Comparison of ENCODE assay signal across 29 cellular contexts in genomic region chr6:113551168-113551567, GRCh38.
DNase-seq lines count a peak whose midpoint lies in the region; ATAC-seq and TF ChIP-seq lines count a peak whose summit lies in the region.
"Had no signal": no experiment of that assay in that cellular context is flagged by ENCODE, and none has a peak within 500 bp of the region (broad histone marks: within the 10 kb centered on the region; RNA-seq: fewer than 3 reads in every experiment).

No MANE protein-coding gene starts in this region.

- TF ChIP-seq CTCF in SK-N-SH (IDR thresholded peaks at IDR 0.05) (no peak), HEK293 (tag by site-specific recombination; IDR thresholded peaks at IDR 0.05) (no peak), body of pancreas (IDR thresholded peaks at IDR 0.05) (no peak)

- DNase-seq in SK-N-SH (no peak), body of pancreas (no peak)
- DNase-seq: 8988T; ACHN; AML-193; BE2C; C1 segment of cervical spinal cord; Caco-2; Calu3; CD4-positive, alpha-beta memory T cell; CD4-positive, alpha-beta T cell; CD4-positive, CD25-positive, alpha-beta regulatory T cell; CD8-positive, alpha-beta memory T cell; CD8-positive, alpha-beta T cell; COR-L47; DMS 273 treated with DMSO at 0.1 percent for 48 hours; DMS153; DMS53; DMS79; DMS79 treated with DMSO at 0.1 percent for 48 hours; DND-41; EL had no signal

- no peaks in the 10 kb centered on the region for H4K20me1 ChIP-seq in SK-N-SH (ENCODE audit: insufficient read depth)
- H4K20me1 ChIP-seq: BLaER1; BLaER1 treated with 17β-estradiol and CSF1 and Interleukin-3, amounts not matched to agents 10 nM and 100 nM had no signal

- no peak overlapping the region for H3K4me2 ChIP-seq in SK-N-SH
- H3K4me2 ChIP-seq: A549; BLaER1; BLaER1 treated with 17β-estradiol and CSF1 and Interleukin-3, amounts not matched to agents 10 nM and 100 nM had no signal

- intact Hi-C loops in body of pancreas (cut with DNase I), result no loop called here

- no peak overlapping the region for H3K9ac ChIP-seq in SK-N-SH
- H3K9ac ChIP-seq: BLaER1; BLaER1 treated with 17β-estradiol and CSF1 and Interleukin-3, amounts not matched to agents 10 nM and 100 nM had no signal

- H3K4me1 ChIP-seq in SK-N-SH (ENCODE audit: control insufficient read depth in 1 of 2, insufficient read depth in 2 of 2, low read depth in 1 of 2, low read length in 1 of 2) (no peaks in the 10 kb centered on the region), HEK293 (ENCODE audit: control insufficient read depth, insufficient read depth, low read length) (no peaks in the 10 kb centered on the region), body of pancreas (no peaks in the 10 kb centered on the region)
- H3K4me1 ChIP-seq: A549; BE2C; BLaER1; BLaER1 treated with 17β-estradiol and CSF1 and Interleukin-3, amounts not matched to agents 10 nM and 100 nM; Caco-2 had no signal

- no peak for TF ChIP-seq RAD21 in SK-N-SH (IDR thresholded peaks at IDR 0.05; ENCODE audit: low read length)

- no peaks in the 10 kb centered on the region for H3F3A ChIP-seq in SK-N-SH (replicated peaks; ENCODE audit: insufficient read depth)

- H3K27ac ChIP-seq in SK-N-SH (ENCODE audit: low read depth in 2 of 2, low read length in 1 of 2) (no peak overlapping the region), HEK293 (ENCODE audit: extremely low read depth, low read depth, low read length) (no peak overlapping the region), body of pancreas (no peak overlapping the region)
- H3K27ac ChIP-seq: 22Rv1; A549; BLaER1; BLaER1 treated with 17β-estradiol and CSF1 and Interleukin-3, amounts not matched to agents 10 nM and 100 nM; C4-2B had no signal

- H3K9me3 ChIP-seq in SK-N-SH (no peaks in the 10 kb centered on the region), HEK293 (ENCODE audit: control insufficient read depth, insufficient read depth, low read depth, low read length) (no peaks in the 10 kb centered on the region), body of pancreas (no peaks in the 10 kb centered on the region)
- H3K9me3 ChIP-seq: A549, BE2C, BLaER1, Caco-2 had no signal

- H3K4me3 ChIP-seq in SK-N-SH (ENCODE audit: low read depth in 2 of 2, low read length in 1 of 2) (no peak overlapping the region), HEK293 (ENCODE audit: low read depth, low read length) (no peak overlapping the region), body of pancreas (no peak overlapping the region)
- H3K4me3 ChIP-seq: A549; BLaER1; BLaER1 treated with 17β-estradiol and CSF1 and Interleukin-3, amounts not matched to agents 10 nM and 100 nM had no signal

- POLR2A ChIA-PET in SK-N-SH (lab: Yijun Ruan, JAX), result no interaction called here
- POLR2A ChIA-PET in HEK293 (lab: Yijun Ruan, JAX), result no interaction called here

- ATAC-seq in SK-N-SH treated with all-trans-retinoic acid at 6 μM for 48 hours (no peak), body of pancreas (no peak)
- ATAC-seq: A549; CD8-positive, alpha-beta T cell had no signal

- H2AFZ ChIP-seq in SK-N-SH (ENCODE audit: low read depth), result no peak overlapping the region

- no peaks in the 10 kb centered on the region for H3K79me2 ChIP-seq in SK-N-SH (ENCODE audit: insufficient read depth)

- WGBS in SK-N-SH (ENCODE audit: low lambda C conversion rate), result 94% methylated on average over 2 of the region's 2 CpGs
- WGBS in body of pancreas, 2 donors, result 95% methylated on average over 2 of the region's 2 CpGs

- H3K9me2 ChIP-seq in SK-N-SH, result no peaks in the 10 kb centered on the region

- no peak for TF ChIP-seq POLR2A in body of pancreas (IDR thresholded peaks at IDR 0.05)

- H3K27me3 ChIP-seq in SK-N-SH (ENCODE audit: insufficient read depth) (no peaks in the 10 kb centered on the region), body of pancreas (no peaks in the 10 kb centered on the region)
- H3K27me3 ChIP-seq: BE2C; BLaER1; BLaER1 treated with 17β-estradiol and CSF1 and Interleukin-3, amounts not matched to agents 10 nM and 100 nM had no signal

- no peak for TF ChIP-seq EP300 in SK-N-SH (IDR thresholded peaks at IDR 0.05; ENCODE audit: borderline replicate concordance in 1 of 2, low read depth in 1 of 2, low read length in 1 of 2)

- CTCF ChIA-PET in SK-N-SH (lab: Yijun Ruan, JAX) (no interaction called here), HEK293 (lab: Yijun Ruan, JAX) (no interaction called here)

- H3K36me3 ChIP-seq in SK-N-SH (replicated peaks in 1 of 2; ENCODE audit: control insufficient read depth in 1 of 2, insufficient read depth in 2 of 2, low read length in 1 of 2) (peaks cover 0 to 4% of the 10 kb centered on the region in 2 experiments), HEK293 (ENCODE audit: control insufficient read depth in 2 of 2, insufficient read depth in 1 of 2, low read length in 2 of 2) (no peaks in the 10 kb centered on the region), body of pancreas (replicated peaks in 1 of 2; ENCODE audit: insufficient read depth in 1 of 2, low read depth in 2 of 2) (no peaks in the 10 kb centered on the region)
- H3K36me3 ChIP-seq: BE2C; BLaER1; BLaER1 treated with 17β-estradiol and CSF1 and Interleukin-3, amounts not matched to agents 10 nM and 100 nM had no signal

TF ChIP-seq in SK-N-SH treated with all-trans-retinoic acid at 6 μM for 48 hours, 23 proteins besides CTCF, POLR2A, EP300 and RAD21:
- TF ChIP-seq ZNF8 (CRISPR knock-in tag; IDR thresholded peaks at IDR 0.05) (peak; percentile 76), ARNTL (CRISPR knock-in tag; IDR thresholded peaks at IDR 0.05; ENCODE audit: borderline replicate concordance, low read depth) (no peak)

TF ChIP-seq in SK-N-SH, 30 proteins besides CTCF, POLR2A, EP300 and RAD21 (continues in another document):
- no peak for TF ChIP-seq TAF1 (IDR thresholded peaks at IDR 0.05; ENCODE audit: borderline replicate concordance, low read depth, low read length)
- no peak for TF ChIP-seq FOXM1 (IDR thresholded peaks at IDR 0.05; ENCODE audit: low read depth)
- TF ChIP-seq GABPA (IDR thresholded peaks at IDR 0.05; ENCODE audit: low read depth), result no peak
- TF ChIP-seq TEAD4 (IDR thresholded peaks at IDR 0.05; ENCODE audit: borderline replicate concordance, insufficient read depth), result no peak
- no peak for TF ChIP-seq TCF12 (IDR thresholded peaks at IDR 0.05)
- no peak for TF ChIP-seq IRF3 (IDR thresholded peaks at IDR 0.05; ENCODE audit: low read depth, low read length)
- no peak for TF ChIP-seq POLR2AphosphoS5 (IDR thresholded peaks at IDR 0.05; ENCODE audit: low read depth, low read length)
- no peak for TF ChIP-seq USF1 (IDR thresholded peaks at IDR 0.05; ENCODE audit: borderline replicate concordance, low read depth)
- TF ChIP-seq ELF1 (IDR thresholded peaks at IDR 0.05), result no peak
- no peak for TF ChIP-seq JUND (IDR thresholded peaks at IDR 0.05)
- TF ChIP-seq FOXJ3 (CRISPR knock-in tag; IDR thresholded peaks at IDR 0.05), result no peak
- TF ChIP-seq EZH2phosphoT487 (IDR thresholded peaks at IDR 0.05; ENCODE audit: borderline replicate concordance, low read depth), result no peak

TF ChIP-seq in HEK293, 187 proteins besides CTCF, POLR2A, EP300 and RAD21:
- no peak for TF ChIP-seq ZNF416 (tag by site-specific recombination; IDR thresholded peaks at IDR 0.05)
- no peak for TF ChIP-seq ZEB2 (tag by site-specific recombination; IDR thresholded peaks at IDR 0.05)
- no peak for TF ChIP-seq ZNF10 (tag by site-specific recombination; IDR thresholded peaks at IDR 0.05)
- TF ChIP-seq ZNF837 (tag by site-specific recombination; IDR thresholded peaks at IDR 0.05), result no peak
- no peak for TF ChIP-seq ZNF830 (tag by site-specific recombination; IDR thresholded peaks at IDR 0.05; ENCODE audit: low read depth)
- peak; percentile 66 for TF ChIP-seq ZNF146 (tag by site-specific recombination; IDR thresholded peaks at IDR 0.05)
